Comparison of ENCODE assay signal across 8 cellular contexts in the genomic region with DNA sequence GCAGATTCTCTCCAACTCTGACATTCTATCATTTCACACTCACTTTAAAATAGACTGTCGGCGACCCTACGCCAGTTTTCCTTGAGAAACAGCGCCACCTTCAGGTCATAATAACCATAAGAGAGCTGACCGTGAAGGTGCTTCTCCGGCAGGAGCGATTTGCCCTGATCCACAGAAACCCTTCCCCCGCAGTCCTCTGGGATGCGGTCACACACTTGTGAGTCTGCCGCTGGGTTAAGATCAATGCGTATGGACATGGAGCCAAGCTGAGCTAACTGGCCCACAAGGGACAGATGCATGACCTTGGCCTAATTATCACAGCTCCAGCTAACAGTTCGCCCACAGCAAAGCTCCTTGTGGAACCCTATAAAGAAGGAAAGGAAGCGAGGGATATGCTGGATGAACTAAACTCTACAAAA. TPM values are rescaled to one million over a fixed set of nuclear protein-coding genes. Genes with fewer than 3 reads are reported as not detected.
DNase-seq lines count a peak whose midpoint lies in the region; ATAC-seq and TF ChIP-seq lines count a peak whose summit lies in the region.

No MANE protein-coding gene starts in this region.

- H3K4me2 ChIP-seq in BLaER1, result peak overlapping the region; percentile 1; the same call in 1 of the 2 replicates

- H3K27ac ChIP-seq in BLaER1, result no peak overlapping the region
- H3K27ac ChIP-seq in HEK293 (ENCODE audit: extremely low read depth, low read depth, low read length), result no peak overlapping the region

- H3K4me3 ChIP-seq in BLaER1 (no peak overlapping the region), HEK293 (ENCODE audit: low read depth, low read length) (no peak overlapping the region), epithelial cell of esophagus (ENCODE audit: low read length) (no peak overlapping the region)

- peaks cover 34% of the 10 kb centered on the region for H3K27me3 Mint-ChIP-seq in mesothelial cell of epicardium (ENCODE audit: low read depth)

- H3K9ac ChIP-seq in BLaER1, result no peak overlapping the region

- no peaks in the 10 kb centered on the region for H3K9me3 Mint-ChIP-seq in mesothelial cell of epicardium

- H3K4me3 Mint-ChIP-seq in mesothelial cell of epicardium, result no peak overlapping the region

- DNase-seq in NCI-H510A treated with DMSO at 0.1 percent for 48 hours (lab: John Stamatoyannopoulos, UW) (peak; percentile 81), epithelial cell of esophagus (ENCODE audit: low read depth) (peak; percentile 72), mesothelial cell of epicardium (ENCODE audit: low spot score in 2 of 2, unreplicated experiment in 2 of 2) (peak in 1 of 2 experiments; percentile 70)
- peak; percentile 31 for DNase-seq in activated CD4-positive, alpha-beta T cell treated with anti-CD3 and anti-CD28 coated beads, Interleukin-2, amount 50 U/mL, for 4 hours
- peak; percentile 54 for DNase-seq in stimulated activated naive CD8-positive, alpha-beta T cell treated with anti-CD3 and anti-CD28 coated beads, Interleukin-15, Interleukin-2, amounts not matched to agents 100 U/mL and 50 U/mL, for 24 hours

- no peaks in the 10 kb centered on the region for H3K36me3 Mint-ChIP-seq in mesothelial cell of epicardium

- CTCF ChIA-PET in HEK293 (lab: Yijun Ruan, JAX), result interaction anchor here (0.5 to 4.2 kb wide), 64 partner anchors 10 to 699 kb away, joined by 3 to 60 read pairs (median 4); partner anchors contain the start of genes IFNAR1, OLIG2, PAXBP1 and TMEM50B

- H3K9me3 ChIP-seq in BLaER1 (no peaks in the 10 kb centered on the region), HEK293 (ENCODE audit: control insufficient read depth, insufficient read depth, low read depth, low read length) (no peaks in the 10 kb centered on the region)

- H3K36me3 ChIP-seq in BLaER1 (no peaks in the 10 kb centered on the region), HEK293 (ENCODE audit: control insufficient read depth in 2 of 2, insufficient read depth in 1 of 2, low read length in 2 of 2) (no peaks in the 10 kb centered on the region)

- H4K20me1 ChIP-seq in BLaER1, result no peaks in the 10 kb centered on the region

- no peaks in the 10 kb centered on the region for H3K27me3 ChIP-seq in BLaER1

- no peak for ATAC-seq in stimulated activated naive CD8-positive, alpha-beta T cell treated with anti-CD3 and anti-CD28 coated beads, Interleukin-15, Interleukin-2, amounts not matched to agents 100 U/mL and 50 U/mL, for 24 hours
- no peak for ATAC-seq in GM21619 (IDR thresholded peaks at IDR 0.05; ENCODE audit: unreplicated experiment)

- peaks cover 23% of the 10 kb centered on the region for H3K4me1 Mint-ChIP-seq in mesothelial cell of epicardium

- POLR2A ChIA-PET in HEK293 (lab: Yijun Ruan, JAX), result no interaction called here

- peak; percentile 88 for TF ChIP-seq CTCF in HEK293 (tag by site-specific recombination; IDR thresholded peaks at IDR 0.05)
- TF ChIP-seq CTCF in epithelial cell of esophagus (IDR thresholded peaks at IDR 0.05; ENCODE audit: insufficient read depth, low read depth, low read length, missing control alignments), result peak; percentile 69
- TF ChIP-seq CTCF in mesothelial cell of epicardium (IDR thresholded peaks at IDR 0.05; ENCODE audit: unreplicated experiment), result peak; percentile 96

- H3K27ac Mint-ChIP-seq in mesothelial cell of epicardium, result no peak overlapping the region

- peaks cover 21% of the 10 kb centered on the region; the same call in 1 of the 2 replicates for H3K4me1 ChIP-seq in BLaER1
- H3K4me1 ChIP-seq in HEK293 (ENCODE audit: control insufficient read depth, insufficient read depth, low read length), result no peaks in the 10 kb centered on the region

TF ChIP-seq in HEK293, 187 proteins besides CTCF, POLR2A, EP300 and RAD21 (continues in another document):
- TF ChIP-seq ZNF660 (tag by site-specific recombination; IDR thresholded peaks at IDR 0.05), result peak; percentile 90
- TF ChIP-seq, protein P1, sequence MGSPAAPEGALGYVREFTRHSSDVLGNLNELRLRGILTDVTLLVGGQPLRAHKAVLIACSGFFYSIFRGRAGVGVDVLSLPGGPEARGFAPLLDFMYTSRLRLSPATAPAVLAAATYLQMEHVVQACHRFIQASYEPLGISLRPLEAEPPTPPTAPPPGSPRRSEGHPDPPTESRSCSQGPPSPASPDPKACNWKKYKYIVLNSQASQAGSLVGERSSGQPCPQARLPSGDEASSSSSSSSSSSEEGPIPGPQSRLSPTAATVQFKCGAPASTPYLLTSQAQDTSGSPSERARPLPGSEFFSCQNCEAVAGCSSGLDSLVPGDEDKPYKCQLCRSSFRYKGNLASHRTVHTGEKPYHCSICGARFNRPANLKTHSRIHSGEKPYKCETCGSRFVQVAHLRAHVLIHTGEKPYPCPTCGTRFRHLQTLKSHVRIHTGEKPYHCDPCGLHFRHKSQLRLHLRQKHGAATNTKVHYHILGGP (tag by site-specific recombination; IDR thresholded peaks at IDR 0.05), result no peak
- no peak for TF ChIP-seq ZNF223 (tag by site-specific recombination; IDR thresholded peaks at IDR 0.05)
- peak; percentile 29; the same call in 1 of the 2 replicates for TF ChIP-seq TRIM28 (IDR thresholded peaks at IDR 0.05; ENCODE audit: borderline replicate concordance, low read length)
- TF ChIP-seq ZNF664 (tag by site-specific recombination; IDR thresholded peaks at IDR 0.05), result no peak
- no peak for TF ChIP-seq ZNF510 (tag by site-specific recombination; IDR thresholded peaks at IDR 0.05; ENCODE audit: insufficient replicate concordance)
- TF ChIP-seq ATF2 (tag by site-specific recombination; IDR thresholded peaks at IDR 0.05; ENCODE audit: low read depth), result no peak
- TF ChIP-seq ZNF23 (tag by site-specific recombination; IDR thresholded peaks at IDR 0.05; ENCODE audit: borderline replicate concordance), result no peak
- TF ChIP-seq ZNF24 (tag by site-specific recombination; IDR thresholded peaks at IDR 0.05), result 0 out of 2 replicates have a peak, but pooled peaks have one; percentile 36
- TF ChIP-seq ZNF248 (tag by site-specific recombination; IDR thresholded peaks at IDR 0.05), result no peak
- peak; percentile 88 for TF ChIP-seq ZBTB17 (tag by site-specific recombination; IDR thresholded peaks at IDR 0.05)
- TF ChIP-seq, protein P2, sequence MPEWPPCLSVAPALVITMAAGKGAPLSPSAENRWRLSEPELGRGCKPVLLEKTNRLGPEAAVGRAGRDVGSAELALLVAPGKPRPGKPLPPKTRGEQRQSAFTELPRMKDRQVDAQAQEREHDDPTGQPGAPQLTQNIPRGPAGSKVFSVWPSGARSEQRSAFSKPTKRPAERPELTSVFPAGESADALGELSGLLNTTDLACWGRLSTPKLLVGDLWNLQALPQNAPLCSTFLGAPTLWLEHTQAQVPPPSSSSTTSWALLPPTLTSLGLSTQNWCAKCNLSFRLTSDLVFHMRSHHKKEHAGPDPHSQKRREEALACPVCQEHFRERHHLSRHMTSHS (tag by site-specific recombination; IDR thresholded peaks at IDR 0.05), result no peak
- TF ChIP-seq ZXDB (tag by site-specific recombination; IDR thresholded peaks at IDR 0.05), result no peak
- 0 out of 2 replicates have a peak, but pooled peaks have one; percentile 20 for TF ChIP-seq ZNF324 (tag by site-specific recombination; IDR thresholded peaks at IDR 0.05)
- TF ChIP-seq ZNF560 (tag by site-specific recombination; IDR thresholded peaks at IDR 0.05; ENCODE audit: borderline replicate concordance), result no peak
- TF ChIP-seq ZSCAN5A (tag by site-specific recombination; IDR thresholded peaks at IDR 0.05), result no peak
- TF ChIP-seq, protein P3, sequence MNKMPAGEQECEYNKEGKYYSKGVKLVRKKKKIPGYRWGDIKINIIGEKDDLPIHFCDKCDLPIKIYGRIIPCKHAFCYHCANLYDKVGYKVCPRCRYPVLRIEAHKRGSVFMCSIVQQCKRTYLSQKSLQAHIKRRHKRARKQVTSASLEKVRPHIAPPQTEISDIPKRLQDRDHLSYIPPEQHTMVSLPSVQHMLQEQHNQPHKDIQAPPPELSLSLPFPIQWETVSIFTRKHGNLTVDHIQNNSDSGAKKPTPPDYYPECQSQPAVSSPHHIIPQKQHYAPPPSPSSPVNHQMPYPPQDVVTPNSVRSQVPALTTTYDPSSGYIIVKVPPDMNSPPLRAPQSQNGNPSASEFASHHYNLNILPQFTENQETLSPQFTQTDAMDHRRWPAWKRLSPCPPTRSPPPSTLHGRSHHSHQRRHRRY (tag by site-specific recombination; IDR thresholded peaks at IDR 0.05), result no peak

RNA-seq across cellular contexts. Expression of gene IFNAR2, which starts 32.8 kb away (rescaled TPM):
- 19.4 to 20.7 TPM (median 20.3 TPM) in 3 replicates for total RNA-seq in mesothelial cell of epicardium
